In the genomic region with DNA sequence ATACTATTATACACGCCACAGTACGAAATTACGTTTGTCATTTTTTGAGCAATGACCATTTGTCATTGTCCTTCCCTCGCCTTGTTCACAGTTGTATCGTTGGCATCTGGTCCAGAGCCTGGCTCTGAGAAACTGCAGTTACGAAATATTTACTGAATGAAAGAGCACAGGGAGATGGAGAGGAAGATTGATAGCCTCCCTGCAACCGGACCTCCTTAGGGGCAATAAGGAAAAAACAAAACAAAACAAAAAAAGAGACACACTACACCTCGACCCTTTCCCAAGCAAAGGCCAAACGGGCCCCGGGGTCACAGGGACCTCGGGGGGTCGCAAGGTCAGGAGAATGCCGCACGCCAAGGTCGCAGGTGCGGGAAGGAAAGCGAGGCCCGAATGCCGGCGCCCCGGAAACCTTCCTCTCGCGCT, we compare ENCODE assay signal across 8 cellular contexts. TPM values are rescaled to one million over a fixed set of nuclear protein-coding genes. Genes with fewer than 3 reads are reported as not detected.
DNase-seq lines count a peak whose midpoint lies in the region; ATAC-seq and TF ChIP-seq lines count a peak whose summit lies in the region.

No MANE protein-coding gene starts in this region.

- no peaks in the 10 kb centered on the region for H3K27me3 ChIP-seq in CD8-positive, alpha-beta T cell (ENCODE audit: insufficient read depth, low read length)
- H3K27me3 ChIP-seq in lower lobe of right lung (ENCODE audit: low read depth) (no peaks in the 10 kb centered on the region), transverse colon (no peaks in the 10 kb centered on the region)

- peak overlapping the region; percentile 73 for H3K4me3 ChIP-seq in CD8-positive, alpha-beta T cell (ENCODE audit: low read depth, low read length)
- H3K4me3 ChIP-seq in choroid plexus epithelial cell (ENCODE audit: low read depth, low read length), result peak overlapping the region; percentile 98
- peak overlapping the region; percentile 69 for H3K4me3 ChIP-seq in lower lobe of right lung
- H3K4me3 ChIP-seq in transverse colon, result peak overlapping the region; percentile 55 to 91 (median 74)

- peaks cover 16% of the 10 kb centered on the region for H3K36me3 Mint-ChIP-seq in CD8-positive, alpha-beta T cell

- H3K27ac Mint-ChIP-seq in CD8-positive, alpha-beta T cell, result peak overlapping the region; percentile 75

- CTCF ChIA-PET in CD8-positive, alpha-beta T cell (lab: Charles Lee), result interaction anchor here (1.2 to 1.5 kb wide), 5 partner anchors 10 to 395 kb away, joined by 3 to 6 read pairs (median 4); no protein-coding TSS in a partner anchor

- H3K4me3 Mint-ChIP-seq in CD8-positive, alpha-beta T cell, result peak overlapping the region; percentile 86

- H3K9me3 Mint-ChIP-seq in CD8-positive, alpha-beta T cell, result no peaks in the 10 kb centered on the region

- POLR2A ChIA-PET in CD8-positive, alpha-beta T cell (lab: Charles Lee), result no interaction called here

- H3K27me3 Mint-ChIP-seq in CD8-positive, alpha-beta T cell (ENCODE audit: low read depth), result no peaks in the 10 kb centered on the region

- no peak for TF ChIP-seq POLR2A in transverse colon (IDR thresholded peaks at IDR 0.05)

- H3K4me1 Mint-ChIP-seq in CD8-positive, alpha-beta T cell (ENCODE audit: low read depth), result peaks cover 42% of the 10 kb centered on the region

- no peaks in the 10 kb centered on the region for H3K36me3 ChIP-seq in CD8-positive, alpha-beta T cell (ENCODE audit: insufficient read depth, low read length)
- no peaks in the 10 kb centered on the region for H3K36me3 ChIP-seq in lower lobe of right lung
- H3K36me3 ChIP-seq in transverse colon, result no peaks in the 10 kb centered on the region

- no peaks in the 10 kb centered on the region for H3K9me3 ChIP-seq in CD8-positive, alpha-beta T cell (ENCODE audit: low read length)
- no peaks in the 10 kb centered on the region for H3K9me3 ChIP-seq in lower lobe of right lung
- H3K9me3 ChIP-seq in transverse colon, result no peaks in the 10 kb centered on the region

- H3K4me1 ChIP-seq in CD8-positive, alpha-beta T cell (ENCODE audit: insufficient read depth, low read length), result peaks cover 21% of the 10 kb centered on the region
- H3K4me1 ChIP-seq in lower lobe of right lung (peaks cover 16% of the 10 kb centered on the region), transverse colon (peaks cover 7 to 23% (median 15%) of the 10 kb centered on the region in 4 donors)

- 1 to 13% methylated on average over 3 to 23 of the region's 23 CpGs for whole genome bisulfite sequencing in transverse colon (ENCODE audit: low coverage in 1 of 2), 2 donors

- no peak for ATAC-seq in CD8-positive, alpha-beta T cell
- peak in 1 of 2 donors; percentile 28 for ATAC-seq in lower lobe of right lung

- in situ Hi-C loops in transverse colon (cut with MboI; ENCODE audit: low pct_ligation_motif_present in 1 of 4, low pct_unique_long_range_greater_than_20kb in 1 of 4, low sequenced_read_pairs in 3 of 4), result no loop called here

- no peak for TF ChIP-seq CTCF in CD8-positive, alpha-beta T cell (IDR thresholded peaks at IDR 0.05)
- no peak for TF ChIP-seq CTCF in choroid plexus epithelial cell (conservative IDR thresholded peaks at IDR 0.05; ENCODE audit: low read depth, low read length)
- TF ChIP-seq CTCF in lower lobe of right lung (IDR thresholded peaks at IDR 0.05), result no peak
- TF ChIP-seq CTCF in transverse colon (IDR thresholded peaks at IDR 0.05), result no peak

- H3K27ac ChIP-seq in CD8-positive, alpha-beta T cell (ENCODE audit: low read depth, low read length), result peak overlapping the region; percentile 71
- H3K27ac ChIP-seq in lower lobe of right lung, result peak overlapping the region; percentile 71
- peak overlapping the region; percentile 78 to 89 (median 86) for H3K27ac ChIP-seq in transverse colon

- intact Hi-C loops in CD8-positive, alpha-beta T cell (cut with DNase I, micrococcal nuclease), result loop anchor here in 1 of 2 experiments (5.0 kb wide), 1 partner anchor 341 kb away; the partner anchor contains the start of gene GINS3
- intact Hi-C loops in lower lobe of right lung (cut with DNase I) (no loop called here), transverse colon (cut with DNase I; ENCODE audit: low total_unique reads) (no loop called here)

- TF ChIP-seq EP300 in transverse colon (IDR thresholded peaks at IDR 0.05; ENCODE audit: low read depth), result no peak

- DNase-seq in CD8-positive, alpha-beta T cell, result no peak
- DNase-seq in M059J (ENCODE audit: low read depth) (peak; percentile 18), choroid plexus epithelial cell (ENCODE audit: low read depth) (peak; percentile 16), lower lobe of right lung (no peak), transverse colon (peak; percentile 10), HuH-7.5 (ENCODE audit: low spot score) (no peak), iPS-NIHi7 (ENCODE audit: extremely low spot score) (no peak), hippocampal formation (lab: John Stamatoyannopoulos, UW) (no peak)

RNA-seq across cellular contexts. Expression of gene GOT2, which starts 0.9 kb away (rescaled TPM):
- 10 to 100 TPM; 14.0 to 15.2 TPM for total RNA-seq in CD8-positive, alpha-beta T cell
- 111 and 136 TPM in 2 replicates for total RNA-seq in M059J (2014; rRNA removed; shearing (Covaris generic))
- total RNA-seq in lower lobe of right lung (50.7 TPM), transverse colon (10 to 100 TPM; 29.7 to 75.1 (median 63.8) TPM)

RNA-seq across cellular contexts. Expression of gene SLC38A7, which starts 48.7 kb away (rescaled TPM):
- 1 to 10 TPM; 3.7 to 4.6 TPM for total RNA-seq in CD8-positive, alpha-beta T cell
- total RNA-seq in M059J (2014; rRNA removed; shearing (Covaris generic)), result 12.9 and 14.8 TPM in 2 replicates
- total RNA-seq in lower lobe of right lung, result 20.7 TPM
- 10 to 100 TPM in 3 of 4 donors, 1 to 10 TPM in 1; 6.7 to 54.5 (median 23.4) TPM for total RNA-seq in transverse colon

Comparison
In these comparisons a context has a peak if more than half of its experiments do, and no peak if none do; other contexts are left out.
1. DNase-seq: peak in M059J (single experiment), choroid plexus epithelial cell (single experiment) and transverse colon (single experiment); none in CD8-positive, alpha-beta T cell (0 of 7), lower lobe of right lung (single experiment), HuH-7.5 (single experiment), iPS-NIHi7 (single experiment) and hippocampal formation (0 of 2).
2. Peak in every context shown above with its lines, with median percentiles within 50 percentile points of each other: H3K27ac ChIP-seq and H3K4me3 ChIP-seq.